ENCODE assay signal across 15 cellular contexts in the genomic region with DNA sequence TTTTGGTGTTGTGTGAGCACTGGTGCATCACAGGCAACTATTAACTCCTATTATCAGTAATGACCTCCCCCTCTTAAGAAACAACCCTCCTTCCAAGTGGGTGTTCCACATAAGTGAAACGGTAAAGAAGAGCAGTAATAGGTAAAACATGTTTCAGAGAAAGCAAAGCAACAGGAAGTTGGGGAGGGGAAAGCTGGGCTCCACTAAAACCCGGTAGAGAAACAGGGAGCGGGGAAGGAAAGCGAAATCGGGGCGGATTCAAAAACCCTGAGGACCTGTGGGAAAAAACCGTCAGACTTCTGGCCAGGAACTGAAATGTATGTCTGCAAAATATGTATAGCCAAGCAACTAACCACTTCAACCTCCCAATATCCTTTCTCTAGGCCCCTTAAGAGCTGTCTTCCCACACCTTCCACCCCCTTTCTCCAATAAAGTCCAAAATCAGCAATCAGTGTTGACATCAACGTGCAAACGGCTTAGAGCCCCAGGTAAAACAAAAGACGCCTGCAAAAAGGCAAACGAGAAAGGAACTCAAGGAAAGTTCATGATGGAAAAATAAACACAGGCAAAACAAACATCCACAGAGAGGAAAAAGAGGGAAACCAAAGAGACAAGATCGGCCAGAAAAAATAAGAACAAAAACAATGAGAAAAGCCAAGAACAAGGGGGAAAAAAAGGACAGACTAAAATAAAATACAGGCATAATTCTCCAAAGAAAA. TPM values are rescaled to one million over a fixed set of nuclear protein-coding genes. Genes with fewer than 3 reads are reported as not detected.
DNase-seq lines count a peak whose midpoint lies in the region; ATAC-seq, FAIRE-seq and TF ChIP-seq lines count a peak whose summit lies in the region.
"Had no signal": no experiment of that assay in that cellular context is flagged by ENCODE, and none has a peak within 500 bp of the region (broad histone marks: within the 10 kb centered on the region; RNA-seq: fewer than 3 reads in every experiment).

No MANE protein-coding gene starts in this region.

- H3K27me3 ChIP-seq in GM23338 (ENCODE audit: insufficient read depth) = no peaks in the 10 kb centered on the region
- peaks cover 2 to 3% of the 10 kb centered on the region in 2 experiments for H3K27me3 ChIP-seq in endothelial cell of umbilical vein (ENCODE audit: control insufficient read depth in 2 of 2, insufficient read depth in 2 of 2, low read length in 2 of 2)
- H3K27me3 ChIP-seq in osteoblast (ENCODE audit: insufficient read depth, low read length) = no peaks in the 10 kb centered on the region
- no peaks in the 10 kb centered on the region for H3K27me3 ChIP-seq in Peyer's patch
- H3K27me3 ChIP-seq: tibial nerve had no signal

- CTCF ChIA-PET in endothelial cell of umbilical vein (lab: Charles Lee) = interaction anchor here (1.0 kb wide), 1 partner anchor 9 kb away, joined by 3 read pairs; no protein-coding TSS in a partner anchor

- DNase-seq in GM23338 (ENCODE audit: low spot score) (peak; percentile 56), NCI-H2227 treated with DMSO at 0.1 percent for 48 hours (lab: John Stamatoyannopoulos, UW) (peak; percentile 34), endothelial cell of umbilical vein (ENCODE audit: low read depth, low spot score) (peak; percentile 13), osteoblast (ENCODE audit: insufficient read length, low spot score, missing footprints) (no peak), Peyer's patch (no peak), NCI-H82 treated with DMSO at 0.1 percent for 48 hours (lab: John Stamatoyannopoulos, UW; ENCODE audit: unreplicated experiment) (no peak)
- DNase-seq: activated naive CD4-positive, alpha-beta T cell; BE2C; kidney glomerular epithelial cell; NCI-H226; PC-9; stimulated activated CD4-positive, alpha-beta T cell treated with anti-CD3 and anti-CD28 coated beads, Interleukin-2, amount 100 ng/mL, for 24 hours had no signal

- H3K27me3 Mint-ChIP-seq in GM23338 (ENCODE audit: insufficient read depth, low read depth, poor library complexity) = peaks cover 7% of the 10 kb centered on the region

- H3K4me3 ChIP-seq in GM23338 = peak overlapping the region; percentile 28; the same call in 1 of the 2 replicates
- no peak overlapping the region for H3K4me3 ChIP-seq in endothelial cell of umbilical vein (replicated peaks in 1 of 3; ENCODE audit: insufficient read depth in 1 of 3, low read depth in 1 of 3, low read length in 3 of 3)
- peak overlapping the region; percentile 61 for H3K4me3 ChIP-seq in osteoblast (ENCODE audit: insufficient read depth, low read length)
- H3K4me3 ChIP-seq in Peyer's patch = no peak overlapping the region
- H3K4me3 ChIP-seq: PC-9 had no signal

- H3K9ac ChIP-seq in endothelial cell of umbilical vein (replicated peaks; ENCODE audit: extremely low read depth, insufficient read depth, low read length) = no peak overlapping the region

- TF ChIP-seq CTCF in GM23338 (conservative IDR thresholded peaks at IDR 0.05; ENCODE audit: low read depth in 2 of 2) (no peak), endothelial cell of umbilical vein (IDR thresholded peaks at IDR 0.05; ENCODE audit: extremely low read depth in 1 of 2, insufficient read depth in 1 of 2, low read depth in 1 of 2, low read length in 2 of 2) (no peak), osteoblast (IDR thresholded peaks at IDR 0.05; ENCODE audit: extremely low read depth, low read depth, low read length) (no peak), Peyer's patch (IDR thresholded peaks at IDR 0.05) (no peak)

- H3K79me2 ChIP-seq in GM23338 (replicated peaks; ENCODE audit: insufficient read depth) (no peaks in the 10 kb centered on the region), endothelial cell of umbilical vein (ENCODE audit: control insufficient read depth, insufficient read depth, low read length) (no peaks in the 10 kb centered on the region), osteoblast (ENCODE audit: insufficient read depth, low read length) (no peaks in the 10 kb centered on the region)

- no peaks in the 10 kb centered on the region for H3K9me1 ChIP-seq in endothelial cell of umbilical vein (replicated peaks; ENCODE audit: control insufficient read depth, extremely low read depth, insufficient read depth, low read length)

- no peak overlapping the region for H3K27ac Mint-ChIP-seq in GM23338

- H3K4me1 ChIP-seq in GM23338 (ENCODE audit: insufficient read depth) (peaks cover 21% of the 10 kb centered on the region), endothelial cell of umbilical vein (ENCODE audit: control insufficient read depth, extremely low read depth, insufficient read depth, low read length) (no peaks in the 10 kb centered on the region), osteoblast (ENCODE audit: insufficient read depth, low read length) (peaks cover 12% of the 10 kb centered on the region), Peyer's patch (no peaks in the 10 kb centered on the region)
- H3K4me1 ChIP-seq: BE2C had no signal

- dilution Hi-C loops in endothelial cell of umbilical vein (cut with MboI; ENCODE audit: extremely low pct_ligation_motif_present, low sequenced_read_pairs) = no loop called here

- no peak for ATAC-seq in GM23338
- ATAC-seq in HG03025 (IDR thresholded peaks at IDR 0.05; ENCODE audit: low FRiP score, unreplicated experiment) = no peak
- ATAC-seq in GM21526 (IDR thresholded peaks at IDR 0.05; ENCODE audit: low FRiP score, unreplicated experiment) = no peak

- peaks cover 4% of the 10 kb centered on the region for H3K9me3 Mint-ChIP-seq in GM23338

- peaks cover 4% of the 10 kb centered on the region; the same call in 1 of the 3 replicates for H3K36me3 Mint-ChIP-seq in GM23338 (ENCODE audit: low read depth)

- H3K9me3 ChIP-seq in endothelial cell of umbilical vein (replicated peaks; ENCODE audit: control insufficient read depth, insufficient read depth, low read length) = no peaks in the 10 kb centered on the region
- no peaks in the 10 kb centered on the region for H3K9me3 ChIP-seq in osteoblast (ENCODE audit: low read depth, low read length)
- H3K9me3 ChIP-seq in Peyer's patch = peaks cover 0 to under 1% (median 0%) of the 10 kb centered on the region in 4 donors
- H3K9me3 ChIP-seq: BE2C, tibial nerve had no signal

- H3K36me3 ChIP-seq in GM23338 (ENCODE audit: insufficient read depth) = no peaks in the 10 kb centered on the region
- no peaks in the 10 kb centered on the region for H3K36me3 ChIP-seq in endothelial cell of umbilical vein (ENCODE audit: control insufficient read depth in 2 of 2, extremely low read depth in 1 of 2, insufficient read depth in 2 of 2, low read length in 2 of 2)
- H3K36me3 ChIP-seq in osteoblast (ENCODE audit: insufficient read depth, low read length) = no peaks in the 10 kb centered on the region
- no peaks in the 10 kb centered on the region for H3K36me3 ChIP-seq in Peyer's patch
- H3K36me3 ChIP-seq: BE2C, tibial nerve had no signal

- peak overlapping the region; percentile 98 for H2AFZ ChIP-seq in GM23338
- peak overlapping the region; percentile 73 for H2AFZ ChIP-seq in endothelial cell of umbilical vein (ENCODE audit: low read depth, low read length)
- H2AFZ ChIP-seq in osteoblast (ENCODE audit: low read length) = peak overlapping the region; percentile 95
- H2AFZ ChIP-seq: PC-9 had no signal

- no peak for FAIRE-seq in endothelial cell of umbilical vein (lab: Jason Lieb, UNC)

- H3K9me2 ChIP-seq in GM23338 (ENCODE audit: insufficient read depth) = no peaks in the 10 kb centered on the region

- H3K4me2 ChIP-seq in GM23338 = peak overlapping the region; percentile 69
- no peak overlapping the region for H3K4me2 ChIP-seq in endothelial cell of umbilical vein (ENCODE audit: insufficient read depth, low read length)
- H3K4me2 ChIP-seq in osteoblast (ENCODE audit: insufficient read depth, low read length) = peak overlapping the region; percentile 80
- H3K4me2 ChIP-seq: PC-9 had no signal

- no peak overlapping the region for H3K4me3 Mint-ChIP-seq in GM23338

- H4K20me1 ChIP-seq in GM23338 (replicated peaks; ENCODE audit: insufficient read depth) = no peaks in the 10 kb centered on the region
- no peaks in the 10 kb centered on the region for H4K20me1 ChIP-seq in endothelial cell of umbilical vein (replicated peaks; ENCODE audit: control insufficient read depth, extremely low read depth, insufficient read depth, low read length)
- no peaks in the 10 kb centered on the region for H4K20me1 ChIP-seq in osteoblast (ENCODE audit: insufficient read depth, low read length)

- intact Hi-C loops in endothelial cell of umbilical vein (cut with micrococcal nuclease) = no loop called here

- POLR2A ChIA-PET in endothelial cell of umbilical vein (lab: Charles Lee) = no interaction called here

- no peaks in the 10 kb centered on the region for H3F3A ChIP-seq in GM23338 (replicated peaks; ENCODE audit: low read depth)

- BruUV-seq in endothelial cell of umbilical vein (replicated peaks; lab: Mats Ljungman, UMichigan) = no TSS peak

- H3K27ac ChIP-seq in GM23338 (ENCODE audit: low read depth) (no peak overlapping the region; the same call in 1 of the 2 replicates), endothelial cell of umbilical vein (ENCODE audit: insufficient read depth, low read depth, low read length) (no peak overlapping the region), osteoblast (ENCODE audit: low read depth, low read length) (no peak overlapping the region), Peyer's patch (no peak overlapping the region)
- H3K27ac ChIP-seq: PC-9 had no signal

- H3K4me1 Mint-ChIP-seq in GM23338 = peaks cover 9% of the 10 kb centered on the region

- TF ChIP-seq POLR2A in endothelial cell of umbilical vein (IDR thresholded peaks at IDR 0.05; ENCODE audit: low read depth, low read length) (no peak), Peyer's patch (IDR thresholded peaks at IDR 0.05) (no peak)

TF ChIP-seq in GM23338, 12 proteins besides CTCF, POLR2A, EP300 and RAD21 (continues in another document):
- TF ChIP-seq POLR2AphosphoS5 (IDR thresholded peaks at IDR 0.05; ENCODE audit: low read depth) = no peak

TF ChIP-seq in endothelial cell of umbilical vein, 7 proteins besides CTCF, POLR2A, EP300 and RAD21 (continues in another document):
- TF ChIP-seq MYC (IDR thresholded peaks at IDR 0.05; ENCODE audit: low read depth, low read length) = no peak
- no peak for TF ChIP-seq JUN (IDR thresholded peaks at IDR 0.05; ENCODE audit: borderline replicate concordance, insufficient read depth, insufficient read length, low read depth)
- TF ChIP-seq FOS (IDR thresholded peaks at IDR 0.05; ENCODE audit: borderline replicate concordance, insufficient read depth, low read length) = no peak

RNA-seq across cellular contexts. Expression of a gene that starts 32.8 kb away (rescaled TPM):
- 0.35 and 0.78 TPM in 2 replicates for total RNA-seq in GM23338 (2014; rRNA removed; shearing (Covaris generic))
- polyA plus RNA-seq in GM23338 (2016; fragmentation: Nextera tagmentation; extraction: Ambion mirVana) = 0.66 and 0.71 TPM in 2 replicates
- 0.40 and 0.55 TPM in 2 replicates for total RNA-seq in endothelial cell of umbilical vein
- 0.55 and 0.57 TPM in 2 replicates for polyA plus RNA-seq in endothelial cell of umbilical vein
- 0.59 and 0.61 TPM in 2 replicates for polyA plus RNA-seq in endothelial cell of umbilical vein (2011; cell fraction: cytosol; rRNA removed)
- 0.38 and 0.51 TPM in 2 replicates for polyA plus RNA-seq in endothelial cell of umbilical vein (2011; cell fraction: nucleus; rRNA removed)
- 0.33 and 0.37 TPM in 2 replicates for polyA plus RNA-seq in endothelial cell of umbilical vein (2012)
- 0.64 and 0.80 TPM in 2 replicates for polyA minus RNA-seq in endothelial cell of umbilical vein
- 1.2 TPM for polyA minus RNA-seq in endothelial cell of umbilical vein (2011; cell fraction: cytosol; rRNA and poly(A)+ RNA removed)
- polyA minus RNA-seq in endothelial cell of umbilical vein (2011; cell fraction: nucleus; rRNA and poly(A)+ RNA removed) = 0.24 and 0.58 TPM in 2 replicates
- total RNA-seq in osteoblast = 18.1 and 21.5 TPM in 2 replicates
- total RNA-seq in Peyer's patch = not detected

Comparison
In these comparisons a context has a peak if more than half of its experiments do, and no peak if none do; other contexts are left out.
1. DNase-seq: peak in GM23338 (single experiment), NCI-H2227 treated with DMSO at 0.1 percent for 48 hours (single experiment) and endothelial cell of umbilical vein (single experiment); none in osteoblast (single experiment), Peyer's patch (0 of 3) and NCI-H82 treated with DMSO at 0.1 percent for 48 hours (single experiment).
2. H3K4me3 ChIP-seq: peak in GM23338 (single experiment) and osteoblast (single experiment); none in endothelial cell of umbilical vein (0 of 3) and Peyer's patch (0 of 4).
3. RNA of a gene that starts 32.8 kb away (total RNA-seq): 18.1 to 21.5 TPM in osteoblast; 0.40 to 0.55 TPM in endothelial cell of umbilical vein, 0.35 to 0.78 TPM in GM23338 and not detected in Peyer's patch; every median in the first group is over 10 times any median in the second.
4. Peak in every context shown above with its lines, with median percentiles within 50 percentile points of each other: H2AFZ ChIP-seq.